In genomic region chrX:149962859-149963757, GRCh38 we compare ENCODE assay signal across 9 cellular contexts. TPM values are rescaled to one million over a fixed set of nuclear protein-coding genes. Genes with fewer than 3 reads are reported as not detected.
A peak's percentile ranks its signal among the peaks of the same experiment; 100 is the strongest.
DNase-seq lines count a peak whose midpoint lies in the region; ATAC-seq lines count a peak whose summit lies in the region.
"Had no signal": no experiment of that assay in that cellular context is flagged by ENCODE, and none has a peak within 500 bp of the region (broad histone marks: within the 10 kb centered on the region; RNA-seq: fewer than 3 reads in every experiment).

No MANE protein-coding gene starts in this region.

- in situ Hi-C loops in Caki2 (cut with HindIII; ENCODE audit: low pct_unique_long_range_greater_than_20kb, low sequenced_read_pairs), result no loop called here

- ATAC-seq in GM18870 (IDR thresholded peaks at IDR 0.05; ENCODE audit: unreplicated experiment) (peak; percentile 74), left lobe of liver (peak; percentile 99)

- DNase-seq in Caki2 (ENCODE audit: low read depth), result peak; percentile 52
- DNase-seq in HuH-7 (ENCODE audit: low spot score), result peak; percentile 29
- DNase-seq in RPMI8226, result peak; percentile 20
- DNase-seq in cerebellum (ENCODE audit: low spot score), result peak; percentile 45
- DNase-seq in left lobe of liver (ENCODE audit: low spot score), result peak; percentile 48
- DNase-seq in superior temporal gyrus (ENCODE audit: extremely low spot score), result peak; percentile 79
- DNase-seq in activated CD8-positive, alpha-beta memory T cell treated with anti-CD3 and anti-CD28 coated beads for 24 hours, result no peak

RNA-seq across cellular contexts. Expression of gene EOLA2, which starts 24.8 kb away (rescaled TPM):
- total RNA-seq in Caki2 (2014; rRNA removed; shearing (Covaris generic); ENCODE audit: low replicate concordance), result 52.0 and 55.3 TPM in 2 replicates
- 12.9 TPM for total RNA-seq in cerebellum
- 17.1 TPM for total RNA-seq in left lobe of liver

RNA-seq across cellular contexts. Expression of gene HSFX4, which starts 33.7 kb away (rescaled TPM):
- not detected in 2 replicates for total RNA-seq in Caki2 (2014; rRNA removed; shearing (Covaris generic); ENCODE audit: low replicate concordance)
- total RNA-seq in cerebellum, result not detected
- total RNA-seq in left lobe of liver, result not detected
- total RNA-seq: activated CD8-positive, alpha-beta memory T cell treated with anti-CD3 and anti-CD28 coated beads for 36 hours had no signal
